In the genomic region with DNA sequence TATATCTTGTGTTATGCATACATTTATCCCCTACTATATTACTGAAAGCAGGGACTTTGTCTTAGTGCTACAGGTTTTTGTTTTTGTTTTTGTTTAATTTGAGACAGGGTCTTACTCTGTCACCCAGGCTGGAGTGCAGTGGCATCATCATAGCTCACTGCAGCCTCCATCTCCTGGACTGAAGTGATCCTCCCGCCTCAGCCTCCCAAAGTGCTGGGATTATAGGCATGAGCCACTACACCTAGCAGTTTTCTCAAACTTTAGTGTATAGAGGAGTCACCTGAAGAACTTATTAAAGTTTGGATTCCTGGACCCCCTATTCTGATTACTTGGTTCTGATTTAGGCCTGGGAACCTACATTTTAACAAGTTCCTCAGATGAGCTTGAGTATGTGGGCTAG, we compare ENCODE assay signal across 18 cellular contexts. TPM values are rescaled to one million over a fixed set of nuclear protein-coding genes. Genes with fewer than 3 reads are reported as not detected.
DNase-seq lines count a peak whose midpoint lies in the region; ATAC-seq and TF ChIP-seq lines count a peak whose summit lies in the region.
"Had no signal": no experiment of that assay in that cellular context is flagged by ENCODE, and none has a peak within 500 bp of the region (broad histone marks: within the 10 kb centered on the region; RNA-seq: fewer than 3 reads in every experiment).

No MANE protein-coding gene starts in this region.

- H3K4me3 ChIP-seq in cardiac muscle cell (no peak overlapping the region), left ventricle myocardium inferior (no peak overlapping the region), IMR-90 (ENCODE audit: insufficient read depth, low read depth, low read length) (no peak overlapping the region)
- H3K4me3 ChIP-seq: A549; BLaER1 treated with 17β-estradiol and CSF1 and Interleukin-3, amounts not matched to agents 10 nM and 100 nM had no signal

- no peak overlapping the region for H3K4me2 ChIP-seq in IMR-90 (ENCODE audit: low read depth, low read length)
- H3K4me2 ChIP-seq: A549; BLaER1 treated with 17β-estradiol and CSF1 and Interleukin-3, amounts not matched to agents 10 nM and 100 nM had no signal

- H3K9me3 Mint-ChIP-seq in activated CD8-positive, alpha-beta T cell treated with anti-CD3 and anti-CD28 coated beads for 36 hours, result no peaks in the 10 kb centered on the region
- H3K9me3 Mint-ChIP-seq: CD4-positive, alpha-beta T cell; CD8-positive, alpha-beta T cell had no signal

- H3K9ac ChIP-seq in IMR-90 (ENCODE audit: low read depth, low read length), result no peak overlapping the region
- H3K9ac ChIP-seq: BLaER1 treated with 17β-estradiol and CSF1 and Interleukin-3, amounts not matched to agents 10 nM and 100 nM had no signal

- H3K27ac Mint-ChIP-seq in activated CD8-positive, alpha-beta T cell treated with anti-CD3 and anti-CD28 coated beads for 36 hours, result no peak overlapping the region
- H3K27ac Mint-ChIP-seq: B cell; CD4-positive, alpha-beta T cell; CD8-positive, alpha-beta T cell had no signal

- CTCF ChIA-PET in IMR-90 (lab: Yijun Ruan, JAX), result no interaction called here
- CTCF ChIA-PET in activated CD8-positive, alpha-beta T cell treated with anti-CD3 and anti-CD28 coated beads for 36 hours (lab: Charles Lee), result no interaction called here

- H2AFZ ChIP-seq in IMR-90 (replicated peaks; ENCODE audit: low read length, poor library complexity), result no peak overlapping the region

- H3K36me3 ChIP-seq in cardiac muscle cell (no peaks in the 10 kb centered on the region), left ventricle myocardium inferior (no peaks in the 10 kb centered on the region), IMR-90 (ENCODE audit: control insufficient read depth, insufficient read depth, low read length) (no peaks in the 10 kb centered on the region)

- no peak for TF ChIP-seq RAD21 in IMR-90 (IDR thresholded peaks at IDR 0.05; ENCODE audit: low read length)

- no peaks in the 10 kb centered on the region for H3K27me3 Mint-ChIP-seq in activated CD8-positive, alpha-beta T cell treated with anti-CD3 and anti-CD28 coated beads for 36 hours
- H3K27me3 Mint-ChIP-seq: B cell; CD4-positive, alpha-beta T cell had no signal

- H4K91ac ChIP-seq in IMR-90 (ENCODE audit: insufficient read depth, low read depth, low read length), result no peak overlapping the region

- peaks cover 16 to 51% of the 10 kb centered on the region in 2 experiments for H3K79me1 ChIP-seq in IMR-90 (ENCODE audit: low read depth in 1 of 2, low read length in 2 of 2)

- TF ChIP-seq POLR2A in IMR-90 (IDR thresholded peaks at IDR 0.05; ENCODE audit: low read depth, low read length), result no peak

- DNase-seq in cardiac muscle cell (ENCODE audit: low read depth in 1 of 2, low spot score in 1 of 2) (no peak), left ventricle myocardium inferior (no peak), IMR-90 (no peak)
- no peak for DNase-seq in activated CD8-positive, alpha-beta T cell treated with anti-CD3 and anti-CD28 coated beads for 36 hours
- DNase-seq: AML-193; Caco-2; Calu3; CD4-positive, alpha-beta T cell; CD8-positive, alpha-beta T cell; DMS79 treated with DMSO at 0.1 percent for 48 hours; GF-D8 had no signal

- no CpG with 5 or more reads among the region's 1 CpG for WGBS in IMR-90 (ENCODE audit: extremely low coverage in 2 of 2, insufficient read length in 1 of 2), 2 experiments

- H4K20me1 ChIP-seq in IMR-90 (ENCODE audit: insufficient read depth, low read length), result no peaks in the 10 kb centered on the region; the same call in 1 of the 2 replicates

- intact Hi-C loops in left ventricle myocardium inferior (cut with micrococcal nuclease), result no loop called here
- intact Hi-C loops in IMR-90 (cut with micrococcal nuclease), result no loop called here
- intact Hi-C loops in activated CD8-positive, alpha-beta T cell treated with anti-CD3 and anti-CD28 coated beads for 36 hours (cut with micrococcal nuclease), result no loop called here

- peak overlapping the region; percentile 46; the same call in 1 of the 2 replicates for H2BK20ac ChIP-seq in IMR-90 (ENCODE audit: low read depth, low read length)

- H3K23ac ChIP-seq in IMR-90 (ENCODE audit: low read depth, low read length), result 0 out of 2 replicates have a peak overlapping the region, but pooled peaks have one; percentile 5

- peaks cover 6% of the 10 kb centered on the region for H3K4me1 Mint-ChIP-seq in activated CD8-positive, alpha-beta T cell treated with anti-CD3 and anti-CD28 coated beads for 36 hours (ENCODE audit: low read depth)

- H3K4me3 Mint-ChIP-seq in activated CD8-positive, alpha-beta T cell treated with anti-CD3 and anti-CD28 coated beads for 36 hours, result no peak overlapping the region
- H3K4me3 Mint-ChIP-seq: B cell; CD4-positive, alpha-beta T cell; CD8-positive, alpha-beta T cell had no signal

- H3K56ac ChIP-seq in IMR-90 (ENCODE audit: extremely low read depth, insufficient read depth, low read length), result no peak overlapping the region

- H4K5ac ChIP-seq in IMR-90 (ENCODE audit: low read depth, low read length), result no peak overlapping the region

- peaks cover 7% of the 10 kb centered on the region for H3K36me3 Mint-ChIP-seq in activated CD8-positive, alpha-beta T cell treated with anti-CD3 and anti-CD28 coated beads for 36 hours (ENCODE audit: low read depth)

- no TSS peak for BruUV-seq in IMR-90 (replicated peaks; lab: Mats Ljungman, UMichigan)

- H3K9me3 ChIP-seq in cardiac muscle cell (ENCODE audit: low read depth) (no peaks in the 10 kb centered on the region), left ventricle myocardium inferior (replicated peaks) (no peaks in the 10 kb centered on the region), IMR-90 (ENCODE audit: control insufficient read depth, insufficient read depth, low read length) (no peaks in the 10 kb centered on the region)
- H3K9me3 ChIP-seq: A549, Caco-2 had no signal

- dilution Hi-C loops in IMR-90 (cut with HindIII; ENCODE audit: low sequenced_read_pairs, unreplicated experiment), result no loop called here

- no peak overlapping the region for H2AK5ac ChIP-seq in IMR-90 (ENCODE audit: low read depth, low read length)

- in situ Hi-C loops in IMR-90 (cut with MboI; ENCODE audit: low sequenced_read_pairs), result no loop called here

- TF ChIP-seq CTCF in cardiac muscle cell (IDR thresholded peaks at IDR 0.05; ENCODE audit: low read depth, low read length) (no peak), left ventricle myocardium inferior (IDR thresholded peaks at IDR 0.05; ENCODE audit: borderline replicate concordance) (no peak), IMR-90 (conservative IDR thresholded peaks at IDR 0.05; ENCODE audit: low read depth, low read length) (no peak), VCaP (conservative IDR thresholded peaks at IDR 0.05) (no peak)
- no peak for TF ChIP-seq CTCF in activated CD8-positive, alpha-beta T cell treated with anti-CD3 and anti-CD28 coated beads for 36 hours (IDR thresholded peaks at IDR 0.05)

- H3K27me3 ChIP-seq in cardiac muscle cell (no peaks in the 10 kb centered on the region), left ventricle myocardium inferior (ENCODE audit: low read depth) (no peaks in the 10 kb centered on the region), IMR-90 (ENCODE audit: control insufficient read depth, insufficient read depth, low read length) (no peaks in the 10 kb centered on the region)
- H3K27me3 ChIP-seq: BLaER1 treated with 17β-estradiol and CSF1 and Interleukin-3, amounts not matched to agents 10 nM and 100 nM had no signal

- peaks cover 4% of the 10 kb centered on the region; the same call in 1 of the 2 replicates for H3K9me1 ChIP-seq in IMR-90 (ENCODE audit: insufficient read depth, low read length)

- no peak for ATAC-seq in IMR-90 (ENCODE audit: low read depth)
- no peak for ATAC-seq in activated CD4-positive, CD25-positive, alpha-beta regulatory T cell treated with anti-CD3 and anti-CD28 coated beads, Interleukin-2, amount 50 U/mL, for 24 hours
- ATAC-seq in activated CD8-positive, alpha-beta T cell treated with anti-CD3 and anti-CD28 coated beads for 36 hours, result no peak
- ATAC-seq: A549; CD8-positive, alpha-beta T cell had no signal

- H3K4ac ChIP-seq in IMR-90 (ENCODE audit: low read depth, low read length), result peak overlapping the region; percentile 11; the same call in 1 of the 2 replicates

- H3K4me1 ChIP-seq in cardiac muscle cell (ENCODE audit: low read depth) (peaks cover 38% of the 10 kb centered on the region), left ventricle myocardium inferior (peaks cover 27% of the 10 kb centered on the region), IMR-90 (ENCODE audit: control insufficient read depth, insufficient read depth, low read length) (peaks cover 10% of the 10 kb centered on the region)

- H3K14ac ChIP-seq in IMR-90 (replicated peaks; ENCODE audit: low read depth, low read length), result peak overlapping the region; percentile 10; the same call in 1 of the 2 replicates

- H3K27ac ChIP-seq in cardiac muscle cell (peak overlapping the region; percentile 81), left ventricle myocardium inferior (replicated peaks) (no peak overlapping the region), IMR-90 (ENCODE audit: insufficient read depth, low read length) (no peak overlapping the region), VCaP (0 out of 2 replicates have a peak overlapping the region, but pooled peaks have one; percentile 84)
- H3K27ac ChIP-seq: 22Rv1; A549; BLaER1 treated with 17β-estradiol and CSF1 and Interleukin-3, amounts not matched to agents 10 nM and 100 nM; C4-2B had no signal

- POLR2A ChIA-PET in IMR-90 (lab: Charles Lee; ENCODE audit: unreplicated experiment), result no interaction called here
- POLR2A ChIA-PET in activated CD8-positive, alpha-beta T cell treated with anti-CD3 and anti-CD28 coated beads for 36 hours (lab: Charles Lee), result no interaction called here

- no peak overlapping the region for H2BK15ac ChIP-seq in IMR-90 (ENCODE audit: low read depth, low read length)

- H2AK9ac ChIP-seq in IMR-90 (replicated peaks; ENCODE audit: low read depth, low read length, poor library complexity), result no peak overlapping the region

- no peak overlapping the region for H4K8ac ChIP-seq in IMR-90 (ENCODE audit: low read depth in 2 of 2, low read length in 2 of 2)

- H2BK120ac ChIP-seq in IMR-90 (ENCODE audit: low read depth, low read length), result no peak overlapping the region

- no peak overlapping the region for H2BK5ac ChIP-seq in IMR-90 (ENCODE audit: low read depth, low read length, poor library complexity, severe bottlenecking)

- no peak overlapping the region for H3K18ac ChIP-seq in IMR-90 (ENCODE audit: low read depth, low read length)

TF ChIP-seq in IMR-90, 13 proteins besides CTCF, POLR2A, EP300 and RAD21 (continues in another document):
- TF ChIP-seq FOS (IDR thresholded peaks at IDR 0.05; ENCODE audit: low read depth, low read length), result no peak

RNA-seq across cellular contexts. Expression of a gene that starts 51.9 kb away (rescaled TPM):
- 28.1 and 53.1 TPM in 2 replicates for total RNA-seq in cardiac muscle cell
- polyA plus RNA-seq in cardiac muscle cell, result 36.7 and 57.0 TPM in 2 replicates
- 10.7 TPM for total RNA-seq in left ventricle myocardium inferior
- 3.3 and 3.8 TPM in 2 replicates for total RNA-seq in IMR-90 (2012; rRNA removed)
- 6.2 and 6.3 TPM in 2 replicates for polyA plus RNA-seq in IMR-90 (2012; rRNA removed)
- polyA plus RNA-seq in IMR-90 (2012; cell fraction: cytosol; rRNA removed), result 4.9 and 6.7 TPM in 2 replicates
- 25.6 and 26.9 TPM in 2 replicates for polyA plus RNA-seq in IMR-90 (2012; cell fraction: nucleus; rRNA removed; ENCODE audit: low replicate concordance)
- total RNA-seq in activated CD8-positive, alpha-beta T cell treated with anti-CD3 and anti-CD28 coated beads for 36 hours, result 10 to 100 TPM; 10.2 to 10.9 TPM

Comparison
In these comparisons a context has a peak if more than half of its experiments do, and no peak if none do; other contexts are left out.
1. H3K27ac ChIP-seq: peak in cardiac muscle cell (single experiment) and VCaP (single experiment); none in left ventricle myocardium inferior (single experiment) and IMR-90 (single experiment).